ENCODE assay signal across 2 cellular contexts in the genomic region with DNA sequence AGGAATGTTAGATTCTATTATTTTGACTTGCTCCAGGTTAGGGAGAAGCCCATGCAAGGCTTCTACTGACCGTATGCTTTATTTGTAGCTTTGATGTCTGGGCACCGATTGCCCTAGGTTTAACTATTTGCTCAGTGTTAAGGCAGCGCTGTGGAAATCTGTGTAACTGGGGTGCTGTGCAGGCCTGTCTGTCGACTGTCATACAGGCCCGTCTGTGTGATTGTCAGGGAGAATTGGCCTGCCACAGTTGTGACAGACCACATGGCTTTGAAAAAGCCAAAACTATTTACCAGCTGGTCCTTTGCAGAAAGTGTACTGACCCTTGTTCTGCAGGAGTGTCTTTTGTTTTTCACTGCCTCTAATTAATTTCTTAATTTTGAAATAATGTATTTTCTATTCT.
TF ChIP-seq lines count a peak whose summit lies in the region.

No MANE protein-coding gene starts in this region.

TF ChIP-seq in SK-N-SH treated with all-trans-retinoic acid at 6 μM for 48 hours, 23 proteins besides CTCF, POLR2A, EP300 and RAD21 (continued from another document):
- no peak for TF ChIP-seq ZNF70 (CRISPR knock-in tag; IDR thresholded peaks at IDR 0.05)
- TF ChIP-seq PPARA (CRISPR knock-in tag; IDR thresholded peaks at IDR 0.05; ENCODE audit: borderline replicate concordance), result no peak
- no peak for TF ChIP-seq TCF4 (CRISPR knock-in tag; IDR thresholded peaks at IDR 0.05; ENCODE audit: borderline replicate concordance)
- no peak for TF ChIP-seq ISL1 (CRISPR knock-in tag; IDR thresholded peaks at IDR 0.05)
- TF ChIP-seq OSR1 (CRISPR knock-in tag; IDR thresholded peaks at IDR 0.05), result no peak
- TF ChIP-seq, protein P1, sequence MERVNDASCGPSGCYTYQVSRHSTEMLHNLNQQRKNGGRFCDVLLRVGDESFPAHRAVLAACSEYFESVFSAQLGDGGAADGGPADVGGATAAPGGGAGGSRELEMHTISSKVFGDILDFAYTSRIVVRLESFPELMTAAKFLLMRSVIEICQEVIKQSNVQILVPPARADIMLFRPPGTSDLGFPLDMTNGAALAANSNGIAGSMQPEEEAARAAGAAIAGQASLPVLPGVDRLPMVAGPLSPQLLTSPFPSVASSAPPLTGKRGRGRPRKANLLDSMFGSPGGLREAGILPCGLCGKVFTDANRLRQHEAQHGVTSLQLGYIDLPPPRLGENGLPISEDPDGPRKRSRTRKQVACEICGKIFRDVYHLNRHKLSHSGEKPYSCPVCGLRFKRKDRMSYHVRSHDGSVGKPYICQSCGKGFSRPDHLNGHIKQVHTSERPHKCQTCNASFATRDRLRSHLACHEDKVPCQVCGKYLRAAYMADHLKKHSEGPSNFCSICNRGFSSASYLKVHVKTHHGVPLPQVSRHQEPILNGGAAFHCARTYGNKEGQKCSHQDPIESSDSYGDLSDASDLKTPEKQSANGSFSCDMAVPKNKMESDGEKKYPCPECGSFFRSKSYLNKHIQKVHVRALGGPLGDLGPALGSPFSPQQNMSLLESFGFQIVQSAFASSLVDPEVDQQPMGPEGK (CRISPR knock-in tag; IDR thresholded peaks at IDR 0.05; ENCODE audit: borderline replicate concordance), result no peak
- no peak for TF ChIP-seq ZFP30 (CRISPR knock-in tag; IDR thresholded peaks at IDR 0.05)
- TF ChIP-seq, protein P2, sequence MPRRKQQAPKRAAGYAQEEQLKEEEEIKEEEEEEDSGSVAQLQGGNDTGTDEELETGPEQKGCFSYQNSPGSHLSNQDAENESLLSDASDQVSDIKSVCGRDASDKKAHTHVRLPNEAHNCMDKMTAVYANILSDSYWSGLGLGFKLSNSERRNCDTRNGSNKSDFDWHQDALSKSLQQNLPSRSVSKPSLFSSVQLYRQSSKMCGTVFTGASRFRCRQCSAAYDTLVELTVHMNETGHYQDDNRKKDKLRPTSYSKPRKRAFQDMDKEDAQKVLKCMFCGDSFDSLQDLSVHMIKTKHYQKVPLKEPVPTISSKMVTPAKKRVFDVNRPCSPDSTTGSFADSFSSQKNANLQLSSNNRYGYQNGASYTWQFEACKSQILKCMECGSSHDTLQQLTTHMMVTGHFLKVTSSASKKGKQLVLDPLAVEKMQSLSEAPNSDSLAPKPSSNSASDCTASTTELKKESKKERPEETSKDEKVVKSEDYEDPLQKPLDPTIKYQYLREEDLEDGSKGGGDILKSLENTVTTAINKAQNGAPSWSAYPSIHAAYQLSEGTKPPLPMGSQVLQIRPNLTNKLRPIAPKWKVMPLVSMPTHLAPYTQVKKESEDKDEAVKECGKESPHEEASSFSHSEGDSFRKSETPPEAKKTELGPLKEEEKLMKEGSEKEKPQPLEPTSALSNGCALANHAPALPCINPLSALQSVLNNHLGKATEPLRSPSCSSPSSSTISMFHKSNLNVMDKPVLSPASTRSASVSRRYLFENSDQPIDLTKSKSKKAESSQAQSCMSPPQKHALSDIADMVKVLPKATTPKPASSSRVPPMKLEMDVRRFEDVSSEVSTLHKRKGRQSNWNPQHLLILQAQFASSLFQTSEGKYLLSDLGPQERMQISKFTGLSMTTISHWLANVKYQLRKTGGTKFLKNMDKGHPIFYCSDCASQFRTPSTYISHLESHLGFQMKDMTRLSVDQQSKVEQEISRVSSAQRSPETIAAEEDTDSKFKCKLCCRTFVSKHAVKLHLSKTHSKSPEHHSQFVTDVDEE (CRISPR knock-in tag; IDR thresholded peaks at IDR 0.05), result no peak
- TF ChIP-seq CSDC2 (CRISPR knock-in tag; IDR thresholded peaks at IDR 0.05), result no peak
- TF ChIP-seq ZC3H10 (CRISPR knock-in tag; IDR thresholded peaks at IDR 0.05), result no peak
- TF ChIP-seq SNAI2 (CRISPR knock-in tag; IDR thresholded peaks at IDR 0.05), result no peak
- TF ChIP-seq, protein P3, sequence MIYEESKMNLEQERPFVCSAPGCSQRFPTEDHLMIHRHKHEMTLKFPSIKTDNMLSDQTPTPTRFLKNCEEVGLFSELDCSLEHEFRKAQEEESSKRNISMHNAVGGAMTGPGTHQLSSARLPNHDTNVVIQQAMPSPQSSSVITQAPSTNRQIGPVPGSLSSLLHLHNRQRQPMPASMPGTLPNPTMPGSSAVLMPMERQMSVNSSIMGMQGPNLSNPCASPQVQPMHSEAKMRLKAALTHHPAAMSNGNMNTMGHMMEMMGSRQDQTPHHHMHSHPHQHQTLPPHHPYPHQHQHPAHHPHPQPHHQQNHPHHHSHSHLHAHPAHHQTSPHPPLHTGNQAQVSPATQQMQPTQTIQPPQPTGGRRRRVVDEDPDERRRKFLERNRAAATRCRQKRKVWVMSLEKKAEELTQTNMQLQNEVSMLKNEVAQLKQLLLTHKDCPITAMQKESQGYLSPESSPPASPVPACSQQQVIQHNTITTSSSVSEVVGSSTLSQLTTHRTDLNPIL (CRISPR knock-in tag; IDR thresholded peaks at IDR 0.05; ENCODE audit: low read depth), result no peak
- TF ChIP-seq, protein P4, sequence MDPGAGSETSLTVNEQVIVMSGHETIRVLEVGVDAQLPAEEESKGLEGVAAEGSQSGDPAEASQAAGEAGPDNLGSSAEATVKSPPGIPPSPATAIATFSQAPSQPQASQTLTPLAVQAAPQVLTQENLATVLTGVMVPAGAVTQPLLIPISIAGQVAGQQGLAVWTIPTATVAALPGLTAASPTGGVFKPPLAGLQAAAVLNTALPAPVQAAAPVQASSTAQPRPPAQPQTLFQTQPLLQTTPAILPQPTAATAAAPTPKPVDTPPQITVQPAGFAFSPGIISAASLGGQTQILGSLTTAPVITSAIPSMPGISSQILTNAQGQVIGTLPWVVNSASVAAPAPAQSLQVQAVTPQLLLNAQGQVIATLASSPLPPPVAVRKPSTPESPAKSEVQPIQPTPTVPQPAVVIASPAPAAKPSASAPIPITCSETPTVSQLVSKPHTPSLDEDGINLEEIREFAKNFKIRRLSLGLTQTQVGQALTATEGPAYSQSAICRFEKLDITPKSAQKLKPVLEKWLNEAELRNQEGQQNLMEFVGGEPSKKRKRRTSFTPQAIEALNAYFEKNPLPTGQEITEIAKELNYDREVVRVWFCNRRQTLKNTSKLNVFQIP (CRISPR knock-in tag; IDR thresholded peaks at IDR 0.05; ENCODE audit: borderline replicate concordance, low read depth), result no peak
- TF ChIP-seq GLIS3 (CRISPR knock-in tag; IDR thresholded peaks at IDR 0.05), result no peak
- TF ChIP-seq TOX (CRISPR knock-in tag; IDR thresholded peaks at IDR 0.05; ENCODE audit: borderline replicate concordance), result no peak
- TF ChIP-seq ZNF8 (CRISPR knock-in tag; IDR thresholded peaks at IDR 0.05), result no peak
- TF ChIP-seq ARNTL (CRISPR knock-in tag; IDR thresholded peaks at IDR 0.05; ENCODE audit: borderline replicate concordance, low read depth), result no peak

TF ChIP-seq in neural cell, 6 proteins besides CTCF, POLR2A, EP300 and RAD21 (continued from another document):
- TF ChIP-seq, protein P5, sequence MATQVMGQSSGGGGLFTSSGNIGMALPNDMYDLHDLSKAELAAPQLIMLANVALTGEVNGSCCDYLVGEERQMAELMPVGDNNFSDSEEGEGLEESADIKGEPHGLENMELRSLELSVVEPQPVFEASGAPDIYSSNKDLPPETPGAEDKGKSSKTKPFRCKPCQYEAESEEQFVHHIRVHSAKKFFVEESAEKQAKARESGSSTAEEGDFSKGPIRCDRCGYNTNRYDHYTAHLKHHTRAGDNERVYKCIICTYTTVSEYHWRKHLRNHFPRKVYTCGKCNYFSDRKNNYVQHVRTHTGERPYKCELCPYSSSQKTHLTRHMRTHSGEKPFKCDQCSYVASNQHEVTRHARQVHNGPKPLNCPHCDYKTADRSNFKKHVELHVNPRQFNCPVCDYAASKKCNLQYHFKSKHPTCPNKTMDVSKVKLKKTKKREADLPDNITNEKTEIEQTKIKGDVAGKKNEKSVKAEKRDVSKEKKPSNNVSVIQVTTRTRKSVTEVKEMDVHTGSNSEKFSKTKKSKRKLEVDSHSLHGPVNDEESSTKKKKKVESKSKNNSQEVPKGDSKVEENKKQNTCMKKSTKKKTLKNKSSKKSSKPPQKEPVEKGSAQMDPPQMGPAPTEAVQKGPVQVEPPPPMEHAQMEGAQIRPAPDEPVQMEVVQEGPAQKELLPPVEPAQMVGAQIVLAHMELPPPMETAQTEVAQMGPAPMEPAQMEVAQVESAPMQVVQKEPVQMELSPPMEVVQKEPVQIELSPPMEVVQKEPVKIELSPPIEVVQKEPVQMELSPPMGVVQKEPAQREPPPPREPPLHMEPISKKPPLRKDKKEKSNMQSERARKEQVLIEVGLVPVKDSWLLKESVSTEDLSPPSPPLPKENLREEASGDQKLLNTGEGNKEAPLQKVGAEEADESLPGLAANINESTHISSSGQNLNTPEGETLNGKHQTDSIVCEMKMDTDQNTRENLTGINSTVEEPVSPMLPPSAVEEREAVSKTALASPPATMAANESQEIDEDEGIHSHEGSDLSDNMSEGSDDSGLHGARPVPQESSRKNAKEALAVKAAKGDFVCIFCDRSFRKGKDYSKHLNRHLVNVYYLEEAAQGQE (IDR thresholded peaks at IDR 0.05; ENCODE audit: borderline replicate concordance), result no peak
- TF ChIP-seq TAF1 (IDR thresholded peaks at IDR 0.05; ENCODE audit: low read depth) (no peak), POLR2AphosphoS5 (IDR thresholded peaks at IDR 0.05) (no peak), SMC3 (conservative IDR thresholded peaks at IDR 0.05; ENCODE audit: poor library complexity) (no peak), EZH2 (IDR thresholded peaks at IDR 0.05; ENCODE audit: borderline replicate concordance, insufficient read depth, low read length, poor library complexity, severe bottlenecking) (no peak)
